9 cellular contexts compared by ENCODE assay signal in the genomic region with DNA sequence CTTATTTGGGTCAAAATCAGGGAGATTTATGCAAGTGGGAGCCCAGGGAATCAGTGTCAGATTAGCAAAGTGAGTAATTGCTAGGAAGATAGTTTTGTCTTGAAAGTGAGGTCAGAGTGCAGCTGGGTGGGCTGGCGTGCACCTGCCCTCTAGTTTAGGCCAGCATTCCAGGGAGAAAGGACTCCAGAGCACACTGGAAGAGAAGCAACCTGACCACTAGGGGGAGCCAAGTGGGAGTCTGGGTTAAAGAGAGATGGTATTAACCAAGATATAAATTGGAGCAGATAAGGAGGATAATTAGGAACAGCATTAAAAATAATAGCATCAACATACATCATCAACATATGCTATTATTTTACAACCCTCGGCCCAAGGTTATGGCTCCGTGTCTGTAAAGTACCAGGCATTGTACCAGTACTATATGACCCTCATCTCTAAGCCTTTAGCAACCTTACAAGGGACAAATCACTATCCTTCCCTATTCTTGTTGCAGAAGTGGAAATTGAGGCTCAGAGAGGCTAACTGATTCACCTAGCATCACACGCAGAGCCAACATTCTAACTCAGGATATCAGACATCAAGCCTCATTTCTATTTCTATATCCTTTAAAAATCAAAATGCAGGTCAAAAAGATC. TPM values are rescaled to one million over a fixed set of nuclear protein-coding genes. Genes with fewer than 3 reads are reported as not detected.
A peak's percentile ranks its signal among the peaks of the same experiment; 100 is the strongest.
DNase-seq lines count a peak whose midpoint lies in the region; ATAC-seq, FAIRE-seq and TF ChIP-seq lines count a peak whose summit lies in the region.
"Had no signal": no experiment of that assay in that cellular context is flagged by ENCODE, and none has a peak within 500 bp of the region (broad histone marks: within the 10 kb centered on the region; RNA-seq: fewer than 3 reads in every experiment).

No MANE protein-coding gene starts in this region.

- peaks cover 10% of the 10 kb centered on the region for H3K27me3 Mint-ChIP-seq in CD8-positive, alpha-beta T cell (ENCODE audit: low read depth)
- no peaks in the 10 kb centered on the region for H3K27me3 Mint-ChIP-seq in MCF 10A (ENCODE audit: insufficient read depth, unreplicated experiment)
- H3K27me3 Mint-ChIP-seq in nephron (ENCODE audit: low read depth) = peaks cover 23% of the 10 kb centered on the region
- H3K27me3 Mint-ChIP-seq in activated T-helper 1 cell treated with anti-CD3 and anti-CD28 coated beads, Interleukin-12 subunit alpha, Interleukin-12 subunit beta, Interleukin-2, Interleukin-4 antibody, amounts not matched to agents 30 ng/mL and 10 ng/mL and 1 ng/mL, durations not matched to agents 14 hours and 24 hours and 36 hours (ENCODE audit: insufficient read depth) = peaks cover 3% of the 10 kb centered on the region

- no peaks in the 10 kb centered on the region for H3K4me1 Mint-ChIP-seq in CD8-positive, alpha-beta T cell (ENCODE audit: low read depth)
- H3K4me1 Mint-ChIP-seq in MCF 10A (ENCODE audit: insufficient read depth, unreplicated experiment) = peaks cover 6% of the 10 kb centered on the region
- peaks cover 20% of the 10 kb centered on the region for H3K4me1 Mint-ChIP-seq in nephron
- no peaks in the 10 kb centered on the region for H3K4me1 Mint-ChIP-seq in activated T-helper 1 cell treated with anti-CD3 and anti-CD28 coated beads, Interleukin-12 subunit alpha, Interleukin-12 subunit beta, Interleukin-2, Interleukin-4 antibody, amounts not matched to agents 30 ng/mL and 10 ng/mL and 1 ng/mL, durations not matched to agents 14 hours and 24 hours and 36 hours (ENCODE audit: low read depth)

- POLR2A ChIA-PET in CD8-positive, alpha-beta T cell (lab: Charles Lee) = no interaction called here
- POLR2A ChIA-PET in MCF 10A (lab: Yijun Ruan, JAX) = no interaction called here

- H3K9me3 ChIP-seq in CD8-positive, alpha-beta T cell (ENCODE audit: low read length) = no peaks in the 10 kb centered on the region

- no peak overlapping the region for H3K4me3 Mint-ChIP-seq in CD8-positive, alpha-beta T cell
- H3K4me3 Mint-ChIP-seq in MCF 10A (ENCODE audit: unreplicated experiment) (no peak overlapping the region), nephron (no peak overlapping the region)
- no peak overlapping the region for H3K4me3 Mint-ChIP-seq in activated T-helper 1 cell treated with anti-CD3 and anti-CD28 coated beads, Interleukin-12 subunit alpha, Interleukin-12 subunit beta, Interleukin-2, Interleukin-4 antibody, amounts not matched to agents 30 ng/mL and 10 ng/mL and 1 ng/mL, durations not matched to agents 14 hours and 24 hours and 36 hours

- no peak overlapping the region for H3K4me3 ChIP-seq in CD8-positive, alpha-beta T cell (ENCODE audit: low read depth, low read length)

- CTCF ChIA-PET in CD8-positive, alpha-beta T cell (lab: Charles Lee) = interaction anchor here (0.9 to 1.8 kb wide), 2 partner anchors 12 to 16 kb away, joined by 3 to 7 read pairs; no protein-coding TSS in a partner anchor
- CTCF ChIA-PET in MCF 10A (lab: Yijun Ruan, JAX) = interaction anchor here (0.6 to 6.2 kb wide), 10 partner anchors 9 to 1773 kb away, joined by 3 to 50 read pairs (median 4); no protein-coding TSS in a partner anchor

- no peaks in the 10 kb centered on the region for H3K27me3 ChIP-seq in CD8-positive, alpha-beta T cell (ENCODE audit: insufficient read depth, low read length)

- no peak overlapping the region for H3K27ac ChIP-seq in CD8-positive, alpha-beta T cell (ENCODE audit: low read depth, low read length)

- no TSS peak for BruUV-seq in MCF 10A (replicated peaks; lab: Mats Ljungman, UMichigan)

- no peaks in the 10 kb centered on the region for H3K4me1 ChIP-seq in CD8-positive, alpha-beta T cell (ENCODE audit: insufficient read depth, low read length)

- ATAC-seq in CD8-positive, alpha-beta T cell = no peak
- ATAC-seq in GM18520 (IDR thresholded peaks at IDR 0.05; ENCODE audit: unreplicated experiment) (no peak), GM21526 (IDR thresholded peaks at IDR 0.05; ENCODE audit: low FRiP score, unreplicated experiment) (no peak)

- H3K9me3 Mint-ChIP-seq in CD8-positive, alpha-beta T cell = no peaks in the 10 kb centered on the region
- H3K9me3 Mint-ChIP-seq in MCF 10A (ENCODE audit: unreplicated experiment) (no peaks in the 10 kb centered on the region), nephron (no peaks in the 10 kb centered on the region)
- no peaks in the 10 kb centered on the region for H3K9me3 Mint-ChIP-seq in activated T-helper 1 cell treated with anti-CD3 and anti-CD28 coated beads, Interleukin-12 subunit alpha, Interleukin-12 subunit beta, Interleukin-2, Interleukin-4 antibody, amounts not matched to agents 30 ng/mL and 10 ng/mL and 1 ng/mL, durations not matched to agents 14 hours and 24 hours and 36 hours

- TF ChIP-seq CTCF in CD8-positive, alpha-beta T cell (IDR thresholded peaks at IDR 0.05) = peak; percentile 40
- TF ChIP-seq CTCF in MCF 10A (IDR thresholded peaks at IDR 0.05; ENCODE audit: unreplicated experiment) (peak; percentile 68), nephron (IDR thresholded peaks at IDR 0.05; ENCODE audit: unreplicated experiment in 3 of 3) (peak; percentile 29 to 49 (median 36))

- peak; percentile 39 for FAIRE-seq in GM19239 (lab: Jason Lieb, UNC)
- FAIRE-seq: islet of Langerhans had no signal

- H3K36me3 ChIP-seq in CD8-positive, alpha-beta T cell (ENCODE audit: insufficient read depth, low read length) = no peaks in the 10 kb centered on the region

- intact Hi-C loops in CD8-positive, alpha-beta T cell (cut with DNase I, micrococcal nuclease) = no loop called here
- intact Hi-C loops in MCF 10A (cut with micrococcal nuclease) = loop anchor here (1.0 to 5.0 kb wide), 3 partner anchors 253 to 855 kb away; no protein-coding TSS in a partner anchor
- intact Hi-C loops in activated T-helper 1 cell treated with anti-CD3 and anti-CD28 coated beads, Interleukin-12 subunit alpha, Interleukin-12 subunit beta, Interleukin-2, Interleukin-4 antibody, amounts not matched to agents 30 ng/mL and 10 ng/mL and 1 ng/mL, durations not matched to agents 14 hours and 24 hours and 36 hours (cut with micrococcal nuclease) = no loop called here

- no peak overlapping the region for H3K27ac Mint-ChIP-seq in CD8-positive, alpha-beta T cell
- H3K27ac Mint-ChIP-seq in MCF 10A (ENCODE audit: low read depth, unreplicated experiment) = no peak overlapping the region
- H3K27ac Mint-ChIP-seq in nephron = no peak overlapping the region
- H3K27ac Mint-ChIP-seq in activated T-helper 1 cell treated with anti-CD3 and anti-CD28 coated beads, Interleukin-12 subunit alpha, Interleukin-12 subunit beta, Interleukin-2, Interleukin-4 antibody, amounts not matched to agents 30 ng/mL and 10 ng/mL and 1 ng/mL, durations not matched to agents 14 hours and 24 hours and 36 hours = no peak overlapping the region

- DNase-seq in CD8-positive, alpha-beta T cell = no peak
- DNase-seq in GM19239 (ENCODE audit: insufficient read length, low spot score) (peak; percentile 29), NCI-H460 (ENCODE audit: extremely low read depth, low read depth) (peak; percentile 49), MCF 10A (ENCODE audit: unreplicated experiment) (peak; percentile 72)
- no peak for DNase-seq in activated T-helper 1 cell treated with anti-CD3 and anti-CD28 coated beads, Interleukin-12 subunit alpha, Interleukin-12 subunit beta, Interleukin-2, Interleukin-4 antibody, amounts not matched to agents 30 ng/mL and 10 ng/mL and 1 ng/mL, durations not matched to agents 14 hours and 24 hours and 36 hours (ENCODE audit: low spot score)

- H3K36me3 Mint-ChIP-seq in CD8-positive, alpha-beta T cell = no peaks in the 10 kb centered on the region
- no peaks in the 10 kb centered on the region for H3K36me3 Mint-ChIP-seq in MCF 10A (ENCODE audit: insufficient read depth, unreplicated experiment)
- no peaks in the 10 kb centered on the region for H3K36me3 Mint-ChIP-seq in nephron (ENCODE audit: low read depth)
- no peaks in the 10 kb centered on the region for H3K36me3 Mint-ChIP-seq in activated T-helper 1 cell treated with anti-CD3 and anti-CD28 coated beads, Interleukin-12 subunit alpha, Interleukin-12 subunit beta, Interleukin-2, Interleukin-4 antibody, amounts not matched to agents 30 ng/mL and 10 ng/mL and 1 ng/mL, durations not matched to agents 14 hours and 24 hours and 36 hours (ENCODE audit: low read depth)

RNA-seq across cellular contexts. Expression of a gene that starts 57.8 kb away (rescaled TPM):
- total RNA-seq in CD8-positive, alpha-beta T cell = not detected
- 0.23 and 0.30 TPM in 2 replicates for total RNA-seq in NCI-H460 (2014; rRNA removed; shearing (Covaris generic))
- 0.11 TPM in 1 of 2 replicates, not detected in the other for polyA plus RNA-seq in NCI-H460 (2014; cell fraction: nucleus; rRNA removed)
- total RNA-seq in MCF 10A (2022) = not detected in 2 replicates
- not detected in 2 replicates for total RNA-seq in activated T-helper 1 cell treated with anti-CD3 and anti-CD28 coated beads, Interleukin-12 subunit alpha, Interleukin-12 subunit beta, Interleukin-2, Interleukin-4 antibody, amounts not matched to agents 30 ng/mL and 10 ng/mL and 1 ng/mL, durations not matched to agents 14 hours and 24 hours and 36 hours

Comparison
In these comparisons a context has a peak if more than half of its experiments do, and no peak if none do; other contexts are left out.
1. DNase-seq: peak in GM19239 (single experiment), NCI-H460 (single experiment) and MCF 10A (single experiment); none in CD8-positive, alpha-beta T cell (0 of 7) and activated T-helper 1 cell treated with anti-CD3 and anti-CD28 coated beads, Interleukin-12 subunit alpha, Interleukin-12 subunit beta, Interleukin-2, Interleukin-4 antibody, amounts not matched to agents 30 ng/mL and 10 ng/mL and 1 ng/mL, durations not matched to agents 14 hours and 24 hours and 36 hours (single experiment).
2. Peak in every context shown above with its lines, with median percentiles within 50 percentile points of each other: CTCF ChIP-seq.